Comparison of ENCODE assay signal across 11 cellular contexts in the genomic region with DNA sequence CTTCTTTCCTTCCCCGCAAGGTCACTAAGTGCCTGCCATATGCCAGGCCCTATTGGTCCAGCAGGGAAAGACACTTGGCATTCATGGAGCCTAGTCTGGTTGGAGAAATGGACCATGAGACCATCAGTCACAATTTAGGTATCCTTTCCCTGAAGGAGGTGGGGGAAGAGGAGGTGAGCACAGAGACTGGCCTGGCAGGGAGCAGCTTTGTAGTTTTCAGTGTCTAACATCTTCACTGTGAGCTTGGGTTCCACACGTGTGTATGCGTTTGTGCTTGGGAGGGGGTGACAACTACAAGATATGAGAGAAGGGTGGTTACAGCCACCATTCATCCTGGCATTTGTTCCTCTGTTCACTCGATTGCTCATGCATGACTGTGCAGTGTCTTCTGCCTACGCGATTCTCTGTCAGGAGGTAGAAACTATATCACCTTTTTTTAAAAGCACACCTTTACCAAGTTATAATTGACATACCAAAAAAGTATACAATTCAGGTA. TPM values are rescaled to one million over a fixed set of nuclear protein-coding genes. Genes with fewer than 3 reads are reported as not detected.
DNase-seq lines count a peak whose midpoint lies in the region; ATAC-seq and TF ChIP-seq lines count a peak whose summit lies in the region.
"Had no signal": no experiment of that assay in that cellular context is flagged by ENCODE, and none has a peak within 500 bp of the region (broad histone marks: within the 10 kb centered on the region; RNA-seq: fewer than 3 reads in every experiment).

No MANE protein-coding gene starts in this region.

- peaks cover 0 to 22% of the 10 kb centered on the region in 2 donors for H3K4me1 ChIP-seq in right atrium auricular region
- H3K4me1 ChIP-seq in heart right ventricle = peaks cover 11 to 39% (median 15%) of the 10 kb centered on the region in 9 donors
- peaks cover 32% of the 10 kb centered on the region for H3K4me1 ChIP-seq in Loucy (ENCODE audit: insufficient read depth, low read length, poor library complexity, severe bottlenecking)
- no peaks in the 10 kb centered on the region for H3K4me1 ChIP-seq in endodermal cell (ENCODE audit: control insufficient read depth, insufficient read depth, low read length)
- peaks cover 10% of the 10 kb centered on the region for H3K4me1 ChIP-seq in mammary epithelial cell (ENCODE audit: insufficient read depth, low read length)
- peaks cover 41% of the 10 kb centered on the region for H3K4me1 ChIP-seq in body of pancreas

- TF ChIP-seq POLR2A in body of pancreas (IDR thresholded peaks at IDR 0.05) = no peak

- peaks cover 12% of the 10 kb centered on the region for H3K4me1 Mint-ChIP-seq in endodermal cell
- peaks cover 47% of the 10 kb centered on the region for H3K4me1 Mint-ChIP-seq in stimulated activated naive CD8-positive, alpha-beta T cell treated with anti-CD3 and anti-CD28 coated beads, Interleukin-15, Interleukin-2, amounts not matched to agents 100 ng/mL and 50 ng/mL, for 24 hours (ENCODE audit: low read depth)

- in situ Hi-C loops in mammary epithelial cell (cut with MboI; ENCODE audit: low sequenced_read_pairs in 2 of 2) = no loop called here

- dilution Hi-C loops in mammary epithelial cell (cut with HindIII; ENCODE audit: low sequenced_read_pairs) = no loop called here

- no peak overlapping the region for H3K4me3 Mint-ChIP-seq in endodermal cell
- no peak overlapping the region for H3K4me3 Mint-ChIP-seq in stimulated activated naive CD8-positive, alpha-beta T cell treated with anti-CD3 and anti-CD28 coated beads, Interleukin-15, Interleukin-2, amounts not matched to agents 100 ng/mL and 50 ng/mL, for 24 hours

- no peaks in the 10 kb centered on the region for H3K9me2 ChIP-seq in Loucy (replicated peaks; ENCODE audit: low read depth, low read length)

- H3K4me2 ChIP-seq in Loucy (ENCODE audit: low read depth, low read length, poor library complexity, severe bottlenecking) (peak overlapping the region; percentile 18), mammary epithelial cell (ENCODE audit: insufficient read depth, low read depth, low read length) (no peak overlapping the region)

- H3K36me3 ChIP-seq in right atrium auricular region = peaks cover 22% of the 10 kb centered on the region
- H3K36me3 ChIP-seq in heart right ventricle = peaks cover 0 to 30% (median 6%) of the 10 kb centered on the region in 9 donors
- H3K36me3 ChIP-seq in Loucy (ENCODE audit: insufficient read depth, low read length) = peaks cover 4% of the 10 kb centered on the region; the same call in 1 of the 2 replicates
- peaks cover 15% of the 10 kb centered on the region for H3K36me3 ChIP-seq in endodermal cell (ENCODE audit: control insufficient read depth, insufficient read depth, low read length)
- H3K36me3 ChIP-seq in mammary epithelial cell (ENCODE audit: insufficient read depth, low read length) = peaks cover 2% of the 10 kb centered on the region
- peaks cover 0 to 3% of the 10 kb centered on the region in 2 donors for H3K36me3 ChIP-seq in body of pancreas (replicated peaks in 1 of 2; ENCODE audit: insufficient read depth in 1 of 2, low read depth in 2 of 2)

- no peak for TF ChIP-seq CTCF in right atrium auricular region (IDR thresholded peaks at IDR 0.05)
- no peak for TF ChIP-seq CTCF in heart right ventricle (IDR thresholded peaks at IDR 0.05)
- TF ChIP-seq CTCF in Loucy (conservative IDR thresholded peaks at IDR 0.05; ENCODE audit: low read length) = no peak
- no peak for TF ChIP-seq CTCF in endodermal cell (conservative IDR thresholded peaks at IDR 0.05)
- TF ChIP-seq CTCF in mammary epithelial cell (conservative IDR thresholded peaks at IDR 0.05 in 1 of 2, IDR thresholded peaks at IDR 0.05 in 1 of 2; ENCODE audit: extremely low read depth in 1 of 2, insufficient read depth in 1 of 2, low read depth in 1 of 2, low read length in 2 of 2) = no peak
- TF ChIP-seq CTCF in body of pancreas (IDR thresholded peaks at IDR 0.05) = no peak

- H3K27me3 Mint-ChIP-seq in endodermal cell (ENCODE audit: insufficient read depth) = no peaks in the 10 kb centered on the region
- no peaks in the 10 kb centered on the region for H3K27me3 Mint-ChIP-seq in stimulated activated naive CD8-positive, alpha-beta T cell treated with anti-CD3 and anti-CD28 coated beads, Interleukin-15, Interleukin-2, amounts not matched to agents 100 ng/mL and 50 ng/mL, for 24 hours

- no peak for ATAC-seq in heart right ventricle
- ATAC-seq in HG03175 (IDR thresholded peaks at IDR 0.05; ENCODE audit: unreplicated experiment) = no peak
- ATAC-seq in body of pancreas = no peak

- H3K4me3 ChIP-seq in right atrium auricular region (no peak overlapping the region), heart right ventricle (no peak overlapping the region), Loucy (ENCODE audit: low read length, poor library complexity, severe bottlenecking) (no peak overlapping the region), endodermal cell (ENCODE audit: low read length) (no peak overlapping the region), mammary epithelial cell (replicated peaks in 1 of 3; ENCODE audit: insufficient read depth in 1 of 3, low read depth in 2 of 3, low read length in 3 of 3) (no peak overlapping the region), body of pancreas (no peak overlapping the region)

- H2AFZ ChIP-seq in Loucy (ENCODE audit: low read length) (no peak overlapping the region), mammary epithelial cell (ENCODE audit: low read depth, low read length) (no peak overlapping the region)

- 87 to 90% methylated on average over 6 of the region's 6 CpGs for WGBS in heart right ventricle, 2 donors
- WGBS in endodermal cell (ENCODE audit: insufficient coverage in 1 of 2, insufficient read length in 1 of 2), 2 experiments = 89 to 98% methylated on average over 5 to 6 of the region's 6 CpGs
- 82% methylated on average over 5 of the region's 6 CpGs for WGBS in mammary epithelial cell (ENCODE audit: low coverage, missing lambda C conversion rate)
- WGBS in body of pancreas, 2 donors = 87 to 94% methylated on average over 6 of the region's 6 CpGs

- DNase-seq in right atrium auricular region (ENCODE audit: low spot score) = peak; percentile 55
- no peak for DNase-seq in heart right ventricle
- peak; percentile 20 for DNase-seq in endodermal cell
- no peak for DNase-seq in mammary epithelial cell
- DNase-seq in body of pancreas = no peak
- DNase-seq: islet precursor cell; NCI-H1930; stimulated activated naive CD4-positive, alpha-beta T cell treated with Interleukin-2 at 50 U/mL for 16 hours had no signal

- BruUV-seq in mammary epithelial cell (replicated peaks; lab: Mats Ljungman, UMichigan) = no TSS peak

- H3K36me3 Mint-ChIP-seq in endodermal cell (ENCODE audit: low read depth) = peaks cover 18% of the 10 kb centered on the region
- peaks cover 12% of the 10 kb centered on the region for H3K36me3 Mint-ChIP-seq in stimulated activated naive CD8-positive, alpha-beta T cell treated with anti-CD3 and anti-CD28 coated beads, Interleukin-15, Interleukin-2, amounts not matched to agents 100 ng/mL and 50 ng/mL, for 24 hours (ENCODE audit: low read depth)

- H3K27ac ChIP-seq in right atrium auricular region = no peak overlapping the region
- no peak overlapping the region for H3K27ac ChIP-seq in heart right ventricle
- H3K27ac ChIP-seq in endodermal cell (ENCODE audit: low read depth, low read length) = no peak overlapping the region
- no peak overlapping the region for H3K27ac ChIP-seq in mammary epithelial cell (ENCODE audit: insufficient read depth, low read depth, low read length)
- H3K27ac ChIP-seq in body of pancreas = no peak overlapping the region

- H3K9me3 Mint-ChIP-seq in endodermal cell = peaks cover 3% of the 10 kb centered on the region
- no peaks in the 10 kb centered on the region for H3K9me3 Mint-ChIP-seq in stimulated activated naive CD8-positive, alpha-beta T cell treated with anti-CD3 and anti-CD28 coated beads, Interleukin-15, Interleukin-2, amounts not matched to agents 100 ng/mL and 50 ng/mL, for 24 hours

- H3F3A ChIP-seq in Loucy (ENCODE audit: low read depth) = peaks cover 7% of the 10 kb centered on the region; the same call in 1 of the 2 replicates

- H3K9ac ChIP-seq in Loucy (ENCODE audit: low read depth, low read length, poor library complexity, severe bottlenecking) (peak overlapping the region; percentile 24), endodermal cell (ENCODE audit: extremely low read depth, low read length, poor library complexity, severe bottlenecking) (no peak overlapping the region), mammary epithelial cell (ENCODE audit: insufficient read depth, low read length) (no peak overlapping the region)

- H3K9me3 ChIP-seq in right atrium auricular region = no peaks in the 10 kb centered on the region
- H3K9me3 ChIP-seq in heart right ventricle = no peaks in the 10 kb centered on the region
- no peaks in the 10 kb centered on the region for H3K9me3 ChIP-seq in Loucy (ENCODE audit: insufficient read depth, low read depth, low read length)
- H3K9me3 ChIP-seq in endodermal cell (ENCODE audit: control insufficient read depth, low read length) = no peaks in the 10 kb centered on the region
- no peaks in the 10 kb centered on the region for H3K9me3 ChIP-seq in mammary epithelial cell (replicated peaks; ENCODE audit: insufficient read depth, low read length)
- H3K9me3 ChIP-seq in body of pancreas = no peaks in the 10 kb centered on the region

- CTCF ChIA-PET in mammary epithelial cell (lab: Charles Lee; ENCODE audit: low non-redundant PET) = no interaction called here

- H3K27me3 ChIP-seq in right atrium auricular region (no peaks in the 10 kb centered on the region), heart right ventricle (no peaks in the 10 kb centered on the region), Loucy (ENCODE audit: insufficient read depth, low read length, poor library complexity, severe bottlenecking) (no peaks in the 10 kb centered on the region), endodermal cell (ENCODE audit: control insufficient read depth, insufficient read depth, low read length, poor library complexity, severe bottlenecking) (no peaks in the 10 kb centered on the region), mammary epithelial cell (ENCODE audit: insufficient read depth, low read length) (no peaks in the 10 kb centered on the region), body of pancreas (no peaks in the 10 kb centered on the region)

- H4K20me1 ChIP-seq in Loucy (ENCODE audit: insufficient read depth, low read length, poor library complexity, severe bottlenecking) (no peaks in the 10 kb centered on the region), mammary epithelial cell (ENCODE audit: insufficient read depth, low read length) (no peaks in the 10 kb centered on the region)

- no peak overlapping the region for H3K27ac Mint-ChIP-seq in endodermal cell
- H3K27ac Mint-ChIP-seq in stimulated activated naive CD8-positive, alpha-beta T cell treated with anti-CD3 and anti-CD28 coated beads, Interleukin-15, Interleukin-2, amounts not matched to agents 100 ng/mL and 50 ng/mL, for 24 hours = peak overlapping the region; percentile 43

- intact Hi-C loops in heart right ventricle (cut with DNase I) (no loop called here), mammary epithelial cell (cut with micrococcal nuclease) (no loop called here), body of pancreas (cut with DNase I) (no loop called here)

- H3K79me2 ChIP-seq in Loucy (ENCODE audit: insufficient read depth, low read length) (peaks cover 9% of the 10 kb centered on the region; the same call in 1 of the 2 replicates), mammary epithelial cell (ENCODE audit: insufficient read depth, low read length) (peaks cover 50% of the 10 kb centered on the region)

RNA-seq across cellular contexts. Expression of a gene that starts 5.3 kb away (rescaled TPM):
- total RNA-seq in right atrium auricular region (10 to 100 TPM in 1 of 2 donors, 1 to 10 TPM in 1; 6.5 to 11.3 TPM), heart right ventricle (10 to 100 TPM in 2 of 10 donors, 1 to 10 TPM in 8; 4.4 to 12.0 (median 8.3) TPM), endodermal cell (10 to 100 TPM; 24.3 to 33.1 TPM), mammary epithelial cell (10 to 100 TPM; 16.7 to 21.5 TPM), body of pancreas (10 to 100 TPM; 31.4 to 59.3 TPM)
- polyA plus RNA-seq in heart right ventricle (10 to 100 TPM in 1 of 2 donors, 1 to 10 TPM in 1; 7.6 to 28.0 TPM), mammary epithelial cell (8.8 TPM)
- 26.1 TPM for polyA plus RNA-seq in endodermal cell (2013, experiment 1 of 2)
- 22.6 TPM for polyA plus RNA-seq in endodermal cell (2013, experiment 2 of 2)
- polyA minus RNA-seq in mammary epithelial cell = 18.3 TPM

RNA-seq across cellular contexts. Expression of a gene that starts 20.1 kb away (rescaled TPM):
- total RNA-seq in right atrium auricular region (10 to 100 TPM; 30.9 to 38.8 TPM), heart right ventricle (100 to 1,000 TPM; 107 to 146 (median 122) TPM), endodermal cell (100 to 1,000 TPM in 1 of 2 donors, 10 to 100 TPM in 1; 90.8 to 116 TPM), mammary epithelial cell (10 to 100 TPM; 46.2 to 96.5 TPM), body of pancreas (10 to 100 TPM; 10.5 to 11.7 TPM)
- polyA plus RNA-seq in heart right ventricle (100 to 1,000 TPM in 1 of 2 donors, 10 to 100 TPM in 1; 45.4 to 115 TPM), mammary epithelial cell (94.5 TPM)
- polyA plus RNA-seq in endodermal cell (2013, experiment 1 of 2) = 92.6 TPM
- 101 TPM for polyA plus RNA-seq in endodermal cell (2013, experiment 2 of 2)
- 273 TPM for polyA minus RNA-seq in mammary epithelial cell

RNA-seq across cellular contexts. Expression of a gene that starts 23.6 kb away (rescaled TPM):
- total RNA-seq in right atrium auricular region (100 to 1,000 TPM; 109 to 121 TPM), heart right ventricle (100 to 1,000 TPM; 123 to 151 (median 131) TPM), endodermal cell (100 to 1,000 TPM in 1 of 2 donors, 10 to 100 TPM in 1; 97.7 to 147 TPM), mammary epithelial cell (100 to 1,000 TPM in 1 of 2 donors, 10 to 100 TPM in 1; 74.2 to 107 TPM), body of pancreas (10 to 100 TPM; 22.7 to 66.4 TPM)
- polyA plus RNA-seq in heart right ventricle (100 to 1,000 TPM; 239 to 349 TPM), mammary epithelial cell (161 TPM)
- polyA plus RNA-seq in endodermal cell (2013, experiment 1 of 2) = 99.3 TPM
- polyA plus RNA-seq in endodermal cell (2013, experiment 2 of 2) = 93.6 TPM
- 111 TPM for polyA minus RNA-seq in mammary epithelial cell

RNA-seq across cellular contexts. Expression of a gene that starts 34.6 kb away (rescaled TPM):
- 100 to 1,000 TPM in 1 of 2 donors, 10 to 100 TPM in 1; 99.6 to 207 TPM for total RNA-seq in right atrium auricular region
- total RNA-seq in heart right ventricle = 100 to 1,000 TPM; 121 to 163 (median 150) TPM
- 100 to 1,000 TPM; 105 to 129 TPM for polyA plus RNA-seq in heart right ventricle
- 100 to 1,000 TPM; 809 to 859 TPM for total RNA-seq in endodermal cell
- 758 TPM for polyA plus RNA-seq in endodermal cell (2013, experiment 1 of 2)
- 628 TPM for polyA plus RNA-seq in endodermal cell (2013, experiment 2 of 2)
- total RNA-seq in mammary epithelial cell = 100 to 1,000 TPM; 180 to 331 TPM
- polyA plus RNA-seq in mammary epithelial cell = 386 TPM
- polyA minus RNA-seq in mammary epithelial cell = 1,355 TPM
- total RNA-seq in body of pancreas = 100 to 1,000 TPM; 244 to 273 TPM

RNA-seq across cellular contexts. Expression of a gene that starts 58.9 kb away (rescaled TPM):
- total RNA-seq in right atrium auricular region = 10 to 100 TPM in 1 of 2 donors, 1 to 10 TPM in 1; 7.2 to 14.3 TPM
- 10 to 100 TPM in 5 of 10 donors, 1 to 10 TPM in 5; 7.7 to 13.3 (median 9.7) TPM for total RNA-seq in heart right ventricle
- polyA plus RNA-seq in heart right ventricle = 1 to 10 TPM; 7.1 to 8.7 TPM
- 10 to 100 TPM; 19.0 to 19.4 TPM for total RNA-seq in endodermal cell
- 19.3 TPM for polyA plus RNA-seq in endodermal cell (2013, experiment 1 of 2)
- polyA plus RNA-seq in endodermal cell (2013, experiment 2 of 2) = 18.3 TPM
- 10 to 100 TPM in 1 of 2 donors, 1 to 10 TPM in 1; 8.2 to 14.1 TPM for total RNA-seq in mammary epithelial cell
- 8.5 TPM for polyA plus RNA-seq in mammary epithelial cell
- 4.0 TPM for polyA minus RNA-seq in mammary epithelial cell
- total RNA-seq in body of pancreas = 10 to 100 TPM in 1 of 2 donors, 1 to 10 TPM in 1; 9.9 to 12.9 TPM

Comparison
In these comparisons a context has a peak if more than half of its experiments do, and no peak if none do; other contexts are left out.
1. DNase-seq: peak in right atrium auricular region (single experiment) and endodermal cell (single experiment); none in heart right ventricle (0 of 2), mammary epithelial cell (single experiment) and body of pancreas (0 of 4).